Comparison of ENCODE assay signal across 8 cellular contexts in the genomic region with DNA sequence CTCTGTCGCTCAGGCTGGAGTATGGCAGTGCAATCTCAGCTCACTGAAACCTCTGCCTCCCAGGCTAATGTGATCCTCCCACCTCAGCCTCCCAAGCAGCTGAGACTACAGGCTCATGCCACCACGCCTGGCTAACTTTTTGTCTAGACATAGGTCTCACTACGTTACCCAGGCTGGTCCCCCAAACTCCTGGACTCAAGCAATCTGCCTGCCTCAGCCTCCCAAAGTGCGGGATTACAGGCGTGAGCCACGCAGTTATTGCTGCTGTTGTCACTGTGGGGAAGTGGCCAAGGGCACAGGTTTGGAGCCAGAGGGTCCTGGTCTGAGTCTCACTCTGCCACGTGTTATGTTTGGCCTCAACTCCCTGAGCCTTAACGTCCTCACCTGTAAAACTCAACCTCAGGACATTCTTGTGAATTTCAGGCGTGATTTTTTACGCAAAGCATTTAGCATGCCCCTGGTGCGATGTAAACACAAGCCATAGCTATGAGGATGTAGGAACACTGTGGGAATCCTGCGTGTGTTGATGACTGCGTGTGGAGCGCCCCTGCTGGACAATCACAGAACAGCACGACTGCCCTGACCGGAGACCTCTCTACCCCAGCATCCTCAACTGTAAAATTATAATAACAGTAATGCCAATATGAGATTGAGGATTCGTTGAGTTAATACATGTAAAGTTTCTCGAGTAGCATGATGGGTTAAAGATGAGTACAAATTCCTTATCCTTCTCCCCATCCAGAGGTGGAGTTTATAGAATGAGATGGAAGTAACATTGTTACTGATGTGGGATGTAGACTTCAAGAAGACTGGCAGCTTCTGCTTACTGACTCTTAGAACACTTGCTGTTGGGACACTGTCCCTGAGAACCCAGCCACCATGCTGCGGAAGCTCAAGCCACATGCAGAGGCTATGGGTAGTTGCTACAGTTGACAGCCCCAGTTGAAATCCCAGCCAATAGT. TPM values are rescaled to one million over a fixed set of nuclear protein-coding genes. Genes with fewer than 3 reads are reported as not detected.
DNase-seq lines count a peak whose midpoint lies in the region; ATAC-seq and TF ChIP-seq lines count a peak whose summit lies in the region.

No MANE protein-coding gene starts in this region.

- H3K36me3 ChIP-seq in adrenal gland (replicated peaks in 1 of 2), result no peaks in the 10 kb centered on the region

- no peak overlapping the region for H3K27ac Mint-ChIP-seq in T-cell
- H3K27ac Mint-ChIP-seq in stimulated activated memory B cell treated with anti-CD40 and anti-IgM and Interleukin-4, amounts not matched to agents 10 μg/mL and 1 μg/mL and 100 μg/mL, for 72 hours, result no peak overlapping the region

- H3K4me3 Mint-ChIP-seq in T-cell, result no peak overlapping the region
- no peak overlapping the region for H3K4me3 Mint-ChIP-seq in stimulated activated memory B cell treated with anti-CD40 and anti-IgM and Interleukin-4, amounts not matched to agents 10 μg/mL and 1 μg/mL and 100 μg/mL, for 72 hours

- TF ChIP-seq POLR2A in adrenal gland (IDR thresholded peaks at IDR 0.05), result no peak

- H3K27me3 ChIP-seq in adrenal gland, result no peaks in the 10 kb centered on the region

- H3K4me1 Mint-ChIP-seq in T-cell, result peaks cover 4 to 6% (median 5%) of the 10 kb centered on the region in 3 donors
- peaks cover 7% of the 10 kb centered on the region for H3K4me1 Mint-ChIP-seq in stimulated activated memory B cell treated with anti-CD40 and anti-IgM and Interleukin-4, amounts not matched to agents 10 μg/mL and 1 μg/mL and 100 μg/mL, for 72 hours

- no peaks in the 10 kb centered on the region for H3K9me3 ChIP-seq in adrenal gland (replicated peaks in 1 of 3)

- peak; percentile 54 for DNase-seq in GM13977 (ENCODE audit: low spot score)
- peak in 29 of 34 experiments; percentile 8 to 69 (median 55) for DNase-seq in T-cell
- DNase-seq in adrenal gland, result peak in 6 of 7 donors; percentile 46 to 75 (median 64)
- peak; percentile 59 for DNase-seq in iPS-NIHi11 (ENCODE audit: low spot score)
- DNase-seq in stimulated activated CD4-positive, alpha-beta T cell treated with anti-CD3 and anti-CD28 coated beads, Interleukin-2, amount 100 ng/mL, for 48 hours, result peak; percentile 65 to 67
- no peak for DNase-seq in NCI-H774 (lab: John Stamatoyannopoulos, UW)

- no peaks in the 10 kb centered on the region for H3K9me3 Mint-ChIP-seq in T-cell
- H3K9me3 Mint-ChIP-seq in stimulated activated memory B cell treated with anti-CD40 and anti-IgM and Interleukin-4, amounts not matched to agents 10 μg/mL and 1 μg/mL and 100 μg/mL, for 72 hours, result no peaks in the 10 kb centered on the region

- 27 to 35% (median 30%) methylated on average over 13 to 19 of the region's 19 CpGs for WGBS in adrenal gland, 4 donors

- CTCF ChIA-PET in T-cell (lab: Charles Lee), result interaction anchor here (0.6 to 2.2 kb wide), 11 partner anchors 8 to 1985 kb away, joined by 3 to 8 read pairs (median 4); no protein-coding TSS in a partner anchor

- H3K4me1 ChIP-seq in adrenal gland (replicated peaks in 1 of 2), result no peaks in the 10 kb centered on the region

- TF ChIP-seq CTCF in 22Rv1 (IDR thresholded peaks at IDR 0.05) (peak; percentile 97), GM13977 (IDR thresholded peaks at IDR 0.05; ENCODE audit: extremely low read depth, insufficient read depth, missing control alignments) (peak; percentile 78), adrenal gland (IDR thresholded peaks at IDR 0.05) (peak; percentile 60 to 88 (median 68))

- in situ Hi-C loops in GM13977 (cut with MboI; ENCODE audit: low pct_unique_long_range_greater_than_20kb, low sequenced_read_pairs, unreplicated experiment), result loop anchor here (10.0 kb wide), 1 partner anchor 127 kb away; the partner anchor contains the start of gene DACT3

- POLR2A ChIA-PET in T-cell (lab: Charles Lee), result no interaction called here

- no peak overlapping the region for H3K4me3 ChIP-seq in adrenal gland

- no peaks in the 10 kb centered on the region for H3K36me3 Mint-ChIP-seq in T-cell
- no peaks in the 10 kb centered on the region for H3K36me3 Mint-ChIP-seq in stimulated activated memory B cell treated with anti-CD40 and anti-IgM and Interleukin-4, amounts not matched to agents 10 μg/mL and 1 μg/mL and 100 μg/mL, for 72 hours

- peaks cover 0 to 3% of the 10 kb centered on the region in 2 donors for H3K27me3 Mint-ChIP-seq in T-cell
- H3K27me3 Mint-ChIP-seq in stimulated activated memory B cell treated with anti-CD40 and anti-IgM and Interleukin-4, amounts not matched to agents 10 μg/mL and 1 μg/mL and 100 μg/mL, for 72 hours, result peaks cover 18% of the 10 kb centered on the region

- H3K27ac ChIP-seq in 22Rv1 (no peak overlapping the region), adrenal gland (no peak overlapping the region)

- peak; percentile 72 to 83 (median 76) for ATAC-seq in T-cell (replicated peaks in 1 of 4)
- ATAC-seq in stimulated activated memory B cell treated with anti-CD40 and anti-IgM and Interleukin-4, amounts not matched to agents 10 μg/mL and 1 μg/mL and 100 μg/mL, for 72 hours, result no peak

- intact Hi-C loops in adrenal gland (cut with DNase I), result loop anchor here in 1 of 2 donors (10.0 kb wide), 1 partner anchor 127 kb away; the partner anchor contains the start of gene DACT3

RNA-seq across cellular contexts. Expression of gene PNMA8B, which starts 41.8 kb away (rescaled TPM):
- total RNA-seq in T-cell (1 to 10 TPM in 1 of 5 donors, under 1 TPM in 4; 0.20 to 1.1 (median 0.44) TPM), adrenal gland (10 to 100 TPM; 27.9 to 63.4 (median 36.4) TPM)
- 10 to 100 TPM in 1 of 3 donors, 1 to 10 TPM in 2; 7.6 to 15.1 (median 7.9) TPM for polyA plus RNA-seq in adrenal gland

Comparison
In these comparisons a context has a peak if more than half of its experiments do, and no peak if none do; other contexts are left out.
1. RNA of gene PNMA8B, which starts 41.8 kb away (total RNA-seq): 27.9 to 63.4 TPM in adrenal gland; 0.20 to 1.1 TPM in T-cell; every median in the first group is over 10 times any median in the second.
2. Peak in every context shown above with its lines, with median percentiles within 50 percentile points of each other: CTCF ChIP-seq.